In genomic region chr5:136528481-136528880, GRCh38 we compare ENCODE assay signal across 8 cellular contexts.
"Had no signal": no experiment of that assay in that cellular context is flagged by ENCODE, and none has a peak within 500 bp of the region (broad histone marks: within the 10 kb centered on the region; RNA-seq: fewer than 3 reads in every experiment).

No MANE protein-coding gene starts in this region.

- DNase-seq: GDM1, GF-D8 had no signal

- H3K4me3 ChIP-seq: GM12878 had no signal

- FAIRE-seq: G401.6, GM12878, GM12891, GM12892, GM18507, GM19239 had no signal
